1 cellular context compared by ENCODE assay signal in genomic region chr2:171172980-171173542, GRCh38.
TF ChIP-seq lines count a peak whose summit lies in the region.

No MANE protein-coding gene starts in this region.

TF ChIP-seq in H1, 55 proteins besides CTCF, POLR2A, EP300 and RAD21:
- TF ChIP-seq CHD2 (IDR thresholded peaks at IDR 0.05; ENCODE audit: low read length) (no peak), TEAD4 (IDR thresholded peaks at IDR 0.05; ENCODE audit: low read depth, low read length) (no peak), CBX8 (IDR thresholded peaks at IDR 0.05; ENCODE audit: borderline replicate concordance, low read depth, low read length) (no peak), CTBP2 (IDR thresholded peaks at IDR 0.05; ENCODE audit: borderline replicate concordance, insufficient read depth, insufficient read length, low read length) (no peak), EGR1 (IDR thresholded peaks at IDR 0.05; ENCODE audit: borderline replicate concordance, low read depth, low read length) (no peak), YY1 (IDR thresholded peaks at IDR 0.05; ENCODE audit: low read depth, low read length) (no peak), ATF2 (IDR thresholded peaks at IDR 0.05; ENCODE audit: low read length) (no peak), TCF12 (IDR thresholded peaks at IDR 0.05; ENCODE audit: low read depth, low read length) (no peak), EZH2 (IDR thresholded peaks at IDR 0.05; ENCODE audit: low read depth, low read length, severe bottlenecking) (no peak), TAF7 (optimal IDR thresholded peaks at IDR 0.05; ENCODE audit: borderline replicate concordance, low read depth, low read length) (no peak), KDM5A (IDR thresholded peaks at IDR 0.05; ENCODE audit: low read length) (no peak), JUND (IDR thresholded peaks at IDR 0.05; ENCODE audit: low read length) (no peak), RXRA (IDR thresholded peaks at IDR 0.05; ENCODE audit: insufficient read depth, low read depth, low read length) (no peak), CHD1 (IDR thresholded peaks at IDR 0.05; ENCODE audit: low read depth, low read length) (no peak), RBBP5 (IDR thresholded peaks at IDR 0.05; ENCODE audit: borderline replicate concordance, low read depth, low read length) (no peak), NRF1 (IDR thresholded peaks at IDR 0.05; ENCODE audit: low read depth, low read length) (no peak)
TF ChIP-seq in H1: peak in this region for 0.
